ENCODE assay signal across 12 cellular contexts in genomic region chr17:4005296-4006164, GRCh38. TPM values are rescaled to one million over a fixed set of nuclear protein-coding genes. Genes with fewer than 3 reads are reported as not detected.
DNase-seq lines count a peak whose midpoint lies in the region; ATAC-seq, FAIRE-seq and TF ChIP-seq lines count a peak whose summit lies in the region.
"Had no signal": no experiment of that assay in that cellular context is flagged by ENCODE, and none has a peak within 500 bp of the region (broad histone marks: within the 10 kb centered on the region; RNA-seq: fewer than 3 reads in every experiment).

No MANE protein-coding gene starts in this region.

- FAIRE-seq in K562 (lab: Jason Lieb, UNC): no peak

- ATAC-seq in K562 (no peak), GM21423 (IDR thresholded peaks at IDR 0.05; ENCODE audit: unreplicated experiment) (no peak)
- ATAC-seq in stimulated activated effector memory CD8-positive, alpha-beta T cell treated with anti-CD3 and anti-CD28 coated beads, Interleukin-12 subunit alpha, Interleukin-12 subunit beta, amount 100 ng/mL, for 72 hours: no peak

- no peak overlapping the region for H2BK120ac ChIP-seq in mesenchymal stem cell (ENCODE audit: low read depth, low read length)

- H2BK12ac ChIP-seq in mesenchymal stem cell (ENCODE audit: low read length in 2 of 2): no peak overlapping the region

- peak; percentile 10 for DNase-seq in GM03348 (ENCODE audit: low spot score)
- DNase-seq in K562 (ENCODE audit: extremely low read depth in 1 of 4, low spot score in 3 of 4): no peak
- no peak for DNase-seq in mesenchymal stem cell
- DNase-seq in stimulated activated effector memory CD8-positive, alpha-beta T cell treated with anti-CD3 and anti-CD28 coated beads, Interleukin-12 subunit alpha, Interleukin-12 subunit beta, amount 100 ng/mL, for 72 hours (ENCODE audit: low spot score in 2 of 2): no peak
- no peak for DNase-seq in D341Med (ENCODE audit: low spot score)
- no peak for DNase-seq in AG08395 (ENCODE audit: low spot score)
- DNase-seq: NCI-H187 treated with DMSO at 0.1 percent for 48 hours, SJCRH30 had no signal

- no peak overlapping the region for H3K4ac ChIP-seq in mesenchymal stem cell (ENCODE audit: low read depth in 1 of 2, low read length in 2 of 2)

- H4K8ac ChIP-seq in mesenchymal stem cell (ENCODE audit: low read length): peak overlapping the region; percentile 21

- H2AFZ ChIP-seq in K562 (ENCODE audit: low read depth, low read length) (no peak overlapping the region), mesenchymal stem cell (ENCODE audit: low read depth, low read length) (no peak overlapping the region)

- H3K4me1 ChIP-seq in K562 (replicated peaks in 1 of 2; ENCODE audit: control insufficient read depth in 2 of 2, insufficient read depth in 2 of 2, low read length in 2 of 2): peaks cover 43 to 54% of the 10 kb centered on the region in 2 experiments
- peaks cover 3% of the 10 kb centered on the region for H3K4me1 ChIP-seq in mesenchymal stem cell (ENCODE audit: control insufficient read depth, insufficient read depth, low read depth, low read length)
- H3K4me1 ChIP-seq: SJCRH30 had no signal

- H3K36me3 Mint-ChIP-seq in stimulated activated effector memory CD8-positive, alpha-beta T cell treated with anti-CD3 and anti-CD28 coated beads, Interleukin-12 subunit alpha, Interleukin-12 subunit beta, amount 100 ng/mL, for 72 hours: peaks cover 52% of the 10 kb centered on the region
- H3K36me3 Mint-ChIP-seq: IgD-negative memory B cell had no signal

- H3K4me3 Mint-ChIP-seq in stimulated activated effector memory CD8-positive, alpha-beta T cell treated with anti-CD3 and anti-CD28 coated beads, Interleukin-12 subunit alpha, Interleukin-12 subunit beta, amount 100 ng/mL, for 72 hours: no peak overlapping the region
- H3K4me3 Mint-ChIP-seq: CD4-positive, alpha-beta T cell; IgD-negative memory B cell had no signal

- no peak for TF ChIP-seq EP300 in K562 (IDR thresholded peaks at IDR 0.05; ENCODE audit: low read length)

- no peak overlapping the region for H3K23ac ChIP-seq in mesenchymal stem cell (ENCODE audit: low read length in 2 of 2)

- H4K20me1 ChIP-seq in K562 (replicated peaks; ENCODE audit: control insufficient read depth, insufficient read depth, low read length): no peaks in the 10 kb centered on the region

- no peaks in the 10 kb centered on the region for H3K79me1 ChIP-seq in mesenchymal stem cell (replicated peaks; ENCODE audit: low read length, poor library complexity, severe bottlenecking)

- TF ChIP-seq POLR2A in K562 (conservative IDR thresholded peaks at IDR 0.05): no peak

- WGBS in K562 (ENCODE audit: insufficient coverage, low coverage, missing lambda C conversion rate): 83% methylated on average over 15 of the region's 22 CpGs
- 97% methylated on average over 20 of the region's 22 CpGs for WGBS in mesenchymal stem cell

- H3K4me1 Mint-ChIP-seq in stimulated activated effector memory CD8-positive, alpha-beta T cell treated with anti-CD3 and anti-CD28 coated beads, Interleukin-12 subunit alpha, Interleukin-12 subunit beta, amount 100 ng/mL, for 72 hours: peaks cover 8% of the 10 kb centered on the region

- peaks cover 4% of the 10 kb centered on the region for H3K9me1 ChIP-seq in K562 (ENCODE audit: control insufficient read depth, insufficient read depth, low read length)

- H3K36me3 ChIP-seq in K562 (ENCODE audit: control insufficient read depth, insufficient read depth, low read length) (peaks cover 35% of the 10 kb centered on the region; the same call in 2 of the 3 replicates), mesenchymal stem cell (ENCODE audit: control insufficient read depth in 1 of 2, insufficient read depth in 2 of 2, low read depth in 1 of 2, low read length in 2 of 2) (peaks cover 51 to 59% of the 10 kb centered on the region in 2 experiments)
- H3K36me3 ChIP-seq: SJCRH30 had no signal

- H3K4me3 ChIP-seq in K562: no peak overlapping the region
- H3K4me3 ChIP-seq in mesenchymal stem cell (ENCODE audit: insufficient read depth in 1 of 2, low read depth in 1 of 2, low read length in 2 of 2): no peak overlapping the region
- H3K4me3 ChIP-seq: SJCRH30 had no signal

- H3K27me3 ChIP-seq in K562 (ENCODE audit: control insufficient read depth in 2 of 2, insufficient read depth in 2 of 2, low read length in 2 of 2) (no peaks in the 10 kb centered on the region), mesenchymal stem cell (ENCODE audit: control insufficient read depth in 1 of 2, insufficient read depth in 1 of 2, low read length in 2 of 2) (peaks cover 5 to 9% of the 10 kb centered on the region in 2 experiments)
- H3K27me3 ChIP-seq: SJCRH30 had no signal

- in situ Hi-C loops in K562 (cut with MboI): loop anchor here (10.0 kb wide), 1 partner anchor 91 kb away; the partner anchor contains the start of gene P2RX1

- H3K9ac ChIP-seq in K562 (ENCODE audit: insufficient read depth in 1 of 2, low read depth in 2 of 2, low read length in 2 of 2) (peak overlapping the region in 1 of 2 experiments; percentile 88; a peak in 3 of 4 replicates), mesenchymal stem cell (ENCODE audit: low read length) (no peak overlapping the region)

- H3K14ac ChIP-seq in mesenchymal stem cell (ENCODE audit: low read length in 2 of 2): no peak overlapping the region

- no peak overlapping the region for H3K18ac ChIP-seq in mesenchymal stem cell (ENCODE audit: low read depth in 1 of 2, low read length in 2 of 2)

- H2BK15ac ChIP-seq in mesenchymal stem cell (ENCODE audit: low read depth, poor library complexity, severe bottlenecking): no peak overlapping the region

- no TSS peak for BruUV-seq in K562 (replicated peaks; lab: Mats Ljungman, UMichigan)

- CTCF ChIA-PET in K562 (lab: Yijun Ruan, JAX; ENCODE audit: low intra/inter-chr PET ratio): interaction anchor here (0.7 to 3.4 kb wide), 2 partner anchors 92 to 142 kb away, joined by 5 to 19 read pairs; no protein-coding TSS in a partner anchor

- no peaks in the 10 kb centered on the region for H3K9me3 Mint-ChIP-seq in stimulated activated effector memory CD8-positive, alpha-beta T cell treated with anti-CD3 and anti-CD28 coated beads, Interleukin-12 subunit alpha, Interleukin-12 subunit beta, amount 100 ng/mL, for 72 hours
- H3K9me3 Mint-ChIP-seq: CD4-positive, alpha-beta T cell; IgD-negative memory B cell had no signal

- no peak overlapping the region for H2AK5ac ChIP-seq in mesenchymal stem cell (ENCODE audit: low read length, severe bottlenecking)

- H3K79me2 ChIP-seq in K562 (ENCODE audit: control insufficient read depth, insufficient read depth, low read length): no peaks in the 10 kb centered on the region

- H4K91ac ChIP-seq in mesenchymal stem cell (ENCODE audit: low read length): no peak overlapping the region

- H3K27ac ChIP-seq in K562 (ENCODE audit: extremely low read depth, low read depth, low read length): no peak overlapping the region; the same call in 2 of the 3 replicates
- no peak overlapping the region for H3K27ac ChIP-seq in mesenchymal stem cell (ENCODE audit: low read length, poor library complexity, severe bottlenecking)
- H3K27ac ChIP-seq: SJCRH30 had no signal

- H3K4me2 ChIP-seq in K562 (ENCODE audit: insufficient read depth, low read length) (peak overlapping the region; percentile 56; the same call in 1 of the 2 replicates), mesenchymal stem cell (ENCODE audit: low read length, poor library complexity, severe bottlenecking) (no peak overlapping the region)

- no peaks in the 10 kb centered on the region for H3K9me3 ChIP-seq in K562 (replicated peaks; ENCODE audit: control insufficient read depth, insufficient read depth, low read depth, low read length)
- H3K9me3 ChIP-seq in mesenchymal stem cell (ENCODE audit: control insufficient read depth, low read length): no peaks in the 10 kb centered on the region
- H3K9me3 ChIP-seq: SJCRH30 had no signal

- POLR2A ChIA-PET in K562 (lab: Yijun Ruan, JAX): interaction anchor here (0.6 kb wide), 1 partner anchor 40 kb away, joined by 5 read pairs; no protein-coding TSS in a partner anchor

- TF ChIP-seq CTCF in K562 (IDR thresholded peaks at IDR 0.05 in 2 of 3, conservative IDR thresholded peaks at IDR 0.05 in 1 of 3; ENCODE audit: insufficient read depth in 2 of 3, low read depth in 1 of 3, low read length in 3 of 3): no peak

- no peak overlapping the region for H2BK5ac ChIP-seq in mesenchymal stem cell (ENCODE audit: low read depth, low read length, poor library complexity, severe bottlenecking)

- intact Hi-C loops in K562 (cut with micrococcal nuclease): loop anchor here (2.0 to 10.0 kb wide), 3 partner anchors 71 to 161 kb away; partner anchors contain the start of gene NCBP3

- no peak for TF ChIP-seq RAD21 in K562 (CRISPR knock-in tag; conservative IDR thresholded peaks at IDR 0.05 in 1 of 2, IDR thresholded peaks at IDR 0.05 in 1 of 2)

- peak overlapping the region; percentile 71 for H3K27ac Mint-ChIP-seq in stimulated activated effector memory CD8-positive, alpha-beta T cell treated with anti-CD3 and anti-CD28 coated beads, Interleukin-12 subunit alpha, Interleukin-12 subunit beta, amount 100 ng/mL, for 72 hours
- H3K27ac Mint-ChIP-seq: CD4-positive, alpha-beta T cell had no signal

TF ChIP-seq in K562, 482 proteins besides CTCF, POLR2A, EP300 and RAD21 (continues in another document):
- TF ChIP-seq POLR3A (IDR thresholded peaks at IDR 0.05; ENCODE audit: borderline replicate concordance, extremely low read depth, insufficient read depth, insufficient read length) (no peak), ZNF586 (CRISPR knock-in tag; conservative IDR thresholded peaks at IDR 0.05) (no peak), CBX3 (IDR thresholded peaks at IDR 0.05; ENCODE audit: borderline replicate concordance in 1 of 2, low read length in 2 of 2) (no peak), ZNF766 (CRISPR knock-in tag; conservative IDR thresholded peaks at IDR 0.05) (no peak)

RNA-seq across cellular contexts. Expression of gene ATP2A3, which starts 41.3 kb away (rescaled TPM):
- 198 and 586 TPM in 2 replicates for total RNA-seq in K562 (2011; cell fraction: chromatin; rRNA removed; ENCODE audit: low replicate concordance)
- total RNA-seq in K562 (2011; cell fraction: nucleolus; rRNA removed): 353 and 436 TPM in 2 replicates
- 289 and 326 TPM in 2 replicates for total RNA-seq in K562 (2011; cell fraction: nucleoplasm; rRNA removed)
- total RNA-seq in K562 (2014; rRNA removed) (41.2 and 50.7 TPM in 2 replicates), K562 (2014; rRNA removed; fragmentation: Illumina TruSeq; extraction: Trizol) (9.0 and 9.2 TPM in 2 replicates), K562 (2015; rRNA removed; fragmentation: Illumina TruSeq; extraction: Trizol) (16.9 TPM in 2 replicates), K562 (2021) (79.7 and 103 TPM in 2 replicates)
- polyA plus RNA-seq in K562 (2011; rRNA removed) (42.6 and 65.4 TPM in 2 replicates), K562 (2014; fragmentation: Illumina TruSeq; extraction: Trizol) (31.3 and 65.0 TPM in 2 replicates), K562 (2014; fragmentation: Nextera tagmentation; extraction: Ambion mirVana) (under 1 TPM; 0.65 to 0.66 TPM), K562 (2014; rRNA removed) (54.5 and 66.9 TPM in 2 replicates)
- 45.9 and 88.8 TPM in 2 replicates for polyA plus RNA-seq in K562 (2011; cell fraction: cytosol; rRNA removed)
- polyA plus RNA-seq in K562 (2011; cell fraction: nucleus; rRNA removed): 230 and 368 TPM in 2 replicates
- polyA plus RNA-seq in K562 (2012): 77.5 and 466 TPM in 2 replicates
- 33.8 and 63.1 TPM in 2 replicates for polyA minus RNA-seq in K562 (2011; rRNA and poly(A)+ RNA removed)
- polyA minus RNA-seq in K562 (2011; cell fraction: cytosol; rRNA and poly(A)+ RNA removed): 71.3 and 83.9 TPM in 2 replicates
- 85.0 and 89.2 TPM in 2 replicates for polyA minus RNA-seq in K562 (2011; cell fraction: nucleus; rRNA and poly(A)+ RNA removed)
- 1.7 TPM for polyA plus RNA-seq in mesenchymal stem cell (2013, experiment 1 of 2)
- polyA plus RNA-seq in mesenchymal stem cell (2013, experiment 2 of 2): 1.5 TPM
- total RNA-seq: HT1080 had no signal
